8 cellular contexts compared by ENCODE assay signal in the genomic region with DNA sequence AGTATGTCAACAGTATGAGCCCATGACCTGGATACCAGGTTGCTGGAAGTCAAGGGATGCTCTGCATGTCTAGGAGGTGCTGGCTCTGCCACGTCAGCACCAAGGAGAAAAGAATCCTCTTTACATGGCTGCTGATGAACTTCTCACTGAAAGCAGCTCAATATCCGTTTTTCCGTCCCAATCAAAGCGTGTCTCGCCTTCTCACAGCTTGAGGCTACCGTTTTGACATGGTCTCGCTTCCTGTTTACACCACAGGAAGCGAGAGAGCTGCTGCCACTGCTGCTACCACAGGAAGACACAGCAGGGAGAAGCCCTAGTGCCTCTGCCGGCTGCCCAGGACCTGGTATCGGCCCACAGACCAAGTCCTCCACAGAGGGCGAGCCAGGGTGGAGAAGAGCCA. TPM values are rescaled to one million over a fixed set of nuclear protein-coding genes. Genes with fewer than 3 reads are reported as not detected.
DNase-seq lines count a peak whose midpoint lies in the region; ATAC-seq and TF ChIP-seq lines count a peak whose summit lies in the region.

No MANE protein-coding gene starts in this region.

- DNase-seq in T-cell, result peak; percentile 64 to 86 (median 74)
- DNase-seq in activated naive CD8-positive, alpha-beta T cell treated with anti-CD3 and anti-CD28 coated beads, Interleukin-2, amount 50 U/mL, for 16 hours (ENCODE audit: low read depth, low spot score), result peak; percentile 50
- peak; percentile 78 for DNase-seq in transverse colon
- no peak for DNase-seq in foreskin keratinocyte
- no peak for DNase-seq in NCI-H1105 (lab: John Stamatoyannopoulos, UW)

- peak; percentile 72 for TF ChIP-seq POLR2A in transverse colon (IDR thresholded peaks at IDR 0.05)

- H3K9me3 ChIP-seq in muscle layer of duodenum (ENCODE audit: control insufficient read depth in 1 of 2, low read length in 2 of 2), result no peaks in the 10 kb centered on the region
- no peaks in the 10 kb centered on the region for H3K9me3 ChIP-seq in transverse colon

- TF ChIP-seq CTCF in transverse colon (IDR thresholded peaks at IDR 0.05), result no peak
- no peak for TF ChIP-seq CTCF in foreskin keratinocyte (conservative IDR thresholded peaks at IDR 0.05)

- POLR2A ChIA-PET in T-cell (lab: Charles Lee), result interaction anchor here (0.6 to 1.2 kb wide), 5 partner anchors 17 to 307 kb away, joined by 3 to 5 read pairs (median 3); partner anchors contain the start of gene STARD5 (in 1 of the 2)

- in situ Hi-C loops in transverse colon (cut with MboI; ENCODE audit: low pct_ligation_motif_present in 1 of 4, low pct_unique_long_range_greater_than_20kb in 1 of 4, low sequenced_read_pairs in 3 of 4), result no loop called here

- 64% methylated on average over 11 of the region's 11 CpGs; no CpG with 5 or more reads in 1 of the 2 donors for WGBS in transverse colon (ENCODE audit: low coverage in 1 of 2), 2 donors

- H3K4me3 ChIP-seq in muscle layer of duodenum (ENCODE audit: low read depth in 1 of 2, low read length in 2 of 2) (peak overlapping the region; percentile 19 to 59), transverse colon (peak overlapping the region in 2 of 4 donors; percentile 25 to 39)

- TF ChIP-seq EP300 in transverse colon (IDR thresholded peaks at IDR 0.05; ENCODE audit: low read depth), result no peak

- intact Hi-C loops in transverse colon (cut with DNase I; ENCODE audit: low total_unique reads), result no loop called here

- peaks cover 58 to 92% (median 64%) of the 10 kb centered on the region in 3 donors for H3K4me1 Mint-ChIP-seq in T-cell

- peaks cover 48% of the 10 kb centered on the region for H3K36me3 Mint-ChIP-seq in T-cell

- H3K27ac ChIP-seq in muscle layer of duodenum (ENCODE audit: low read length) (peak overlapping the region; percentile 50), transverse colon (peak overlapping the region; percentile 62 to 83 (median 72)), foreskin keratinocyte (no peak overlapping the region)

- H3K27me3 ChIP-seq in muscle layer of duodenum (ENCODE audit: low read depth, low read length) (no peaks in the 10 kb centered on the region), transverse colon (no peaks in the 10 kb centered on the region), foreskin keratinocyte (no peaks in the 10 kb centered on the region)

- peaks cover 0 to 3% of the 10 kb centered on the region in 2 donors for H3K36me3 ChIP-seq in muscle layer of duodenum (ENCODE audit: control insufficient read depth in 1 of 2, insufficient read depth in 2 of 2, low read length in 2 of 2)
- H3K36me3 ChIP-seq in transverse colon, result no peaks in the 10 kb centered on the region

- CTCF ChIA-PET in T-cell (lab: Charles Lee), result interaction anchor here (0.5 to 1.5 kb wide), 8 partner anchors 8 to 104 kb away, joined by 3 to 13 read pairs (median 5); no protein-coding TSS in a partner anchor

- no peaks in the 10 kb centered on the region for H3K27me3 Mint-ChIP-seq in T-cell

- H3K27ac Mint-ChIP-seq in T-cell, result peak overlapping the region; percentile 100

- H3K4me3 Mint-ChIP-seq in T-cell, result peak overlapping the region; percentile 95 to 100 (median 100)

- peaks cover 8 to 11% of the 10 kb centered on the region in 2 donors for H3K4me1 ChIP-seq in muscle layer of duodenum (ENCODE audit: control insufficient read depth in 1 of 2, insufficient read depth in 2 of 2, low read length in 2 of 2)
- H3K4me1 ChIP-seq in transverse colon, result peaks cover 0 to 19% (median 7%) of the 10 kb centered on the region in 4 donors
- H3K4me1 ChIP-seq in foreskin keratinocyte, result peaks cover 9% of the 10 kb centered on the region

- no peaks in the 10 kb centered on the region for H3K9me3 Mint-ChIP-seq in T-cell

- ATAC-seq in GM19025 (IDR thresholded peaks at IDR 0.05; ENCODE audit: low read depth, unreplicated experiment), result peak; percentile 50
- peak; percentile 31 for ATAC-seq in HG03066 (IDR thresholded peaks at IDR 0.05; ENCODE audit: low read depth, unreplicated experiment)
- peak; percentile 56 to 75 (median 70) for ATAC-seq in T-cell (replicated peaks in 1 of 4)
- no peak for ATAC-seq in foreskin keratinocyte

RNA-seq across cellular contexts. Expression of gene STARD5, which starts 27.3 kb away (rescaled TPM):
- total RNA-seq in T-cell (1 to 10 TPM; 5.8 to 8.5 (median 7.3) TPM), transverse colon (10 to 100 TPM; 11.2 to 54.5 (median 41.3) TPM), foreskin keratinocyte (20.6 and 20.8 TPM in 2 replicates)
- 26.6 and 27.6 TPM in 2 replicates for polyA plus RNA-seq in foreskin keratinocyte

Comparison
In these comparisons a context has a peak if more than half of its experiments do, and no peak if none do; other contexts are left out.
1. DNase-seq: peak in T-cell (34 of 34), activated naive CD8-positive, alpha-beta T cell treated with anti-CD3 and anti-CD28 coated beads, Interleukin-2, amount 50 U/mL, for 16 hours (single experiment) and transverse colon (single experiment); none in foreskin keratinocyte (0 of 2) and NCI-H1105 (single experiment).